Comparison of ENCODE assay signal across 8 cellular contexts in genomic region chr22:37675930-37676571, GRCh38. TPM values are rescaled to one million over a fixed set of nuclear protein-coding genes. Genes with fewer than 3 reads are reported as not detected.
DNase-seq lines count a peak whose midpoint lies in the region; ATAC-seq and TF ChIP-seq lines count a peak whose summit lies in the region.

No MANE protein-coding gene starts in this region.

- H3K14ac ChIP-seq in mesenchymal stem cell (ENCODE audit: low read length in 2 of 2), result peak overlapping the region; percentile 62 to 81

- peak overlapping the region; percentile 97 for H3K4me2 ChIP-seq in PC-3 (ENCODE audit: low read length)
- peak overlapping the region; percentile 56 for H3K4me2 ChIP-seq in mesenchymal stem cell (ENCODE audit: low read length, poor library complexity, severe bottlenecking)

- H3K36me3 ChIP-seq in PC-3 (ENCODE audit: low read depth, low read length), result peaks cover 5% of the 10 kb centered on the region; the same call in 1 of the 2 replicates
- peaks cover 22 to 23% of the 10 kb centered on the region in 2 experiments for H3K36me3 ChIP-seq in mesenchymal stem cell (ENCODE audit: control insufficient read depth in 1 of 2, insufficient read depth in 2 of 2, low read depth in 1 of 2, low read length in 2 of 2)

- peaks cover 25% of the 10 kb centered on the region for H3K79me2 ChIP-seq in PC-3 (ENCODE audit: low read length)

- intact Hi-C loops in PC-3 (cut with micrococcal nuclease), result loop anchor here (2.0 kb wide), 1 partner anchor 15 kb away; no protein-coding TSS in a partner anchor

- peaks cover 3% of the 10 kb centered on the region for H3F3A ChIP-seq in PC-3 (ENCODE audit: low read length, unreplicated experiment)

- H3K4me1 ChIP-seq in PC-3 (ENCODE audit: insufficient read depth, low read length), result peaks cover 11% of the 10 kb centered on the region
- H3K4me1 ChIP-seq in mesenchymal stem cell (ENCODE audit: control insufficient read depth, insufficient read depth, low read depth, low read length), result peaks cover 29% of the 10 kb centered on the region

- peak overlapping the region; percentile 90 for H4K91ac ChIP-seq in mesenchymal stem cell (ENCODE audit: low read length)

- H2BK12ac ChIP-seq in mesenchymal stem cell (ENCODE audit: low read length in 2 of 2), result peak overlapping the region in 1 of 2 experiments; percentile 88

- POLR2A ChIA-PET in PC-3 (lab: Charles Lee; ENCODE audit: unreplicated experiment), result interaction anchor here (0.5 to 1.3 kb wide), 3 partner anchors 10 to 168 kb away, joined by 4 to 6 read pairs (median 5); partner anchors contain the start of genes ANKRD54 and NOL12

- TF ChIP-seq CTCF in PC-3 (conservative IDR thresholded peaks at IDR 0.05; ENCODE audit: low read depth, low read length), result no peak

- peak overlapping the region; percentile 92 to 97 for H3K18ac ChIP-seq in mesenchymal stem cell (ENCODE audit: low read depth in 1 of 2, low read length in 2 of 2)

- H2BK5ac ChIP-seq in mesenchymal stem cell (ENCODE audit: low read depth, low read length, poor library complexity, severe bottlenecking), result peak overlapping the region; percentile 90

- peaks cover 6% of the 10 kb centered on the region for H3K79me1 ChIP-seq in mesenchymal stem cell (replicated peaks; ENCODE audit: low read length, poor library complexity, severe bottlenecking)

- no peaks in the 10 kb centered on the region for H3K9me2 ChIP-seq in PC-3 (replicated peaks; ENCODE audit: low read length)

- peaks cover 6% of the 10 kb centered on the region; the same call in 1 of the 2 replicates for H4K20me1 ChIP-seq in PC-3 (ENCODE audit: low read length)

- H3K4me3 ChIP-seq in PC-3 (ENCODE audit: low read length) (peak overlapping the region; percentile 85), mesenchymal stem cell (ENCODE audit: insufficient read depth in 1 of 2, low read depth in 1 of 2, low read length in 2 of 2) (peak overlapping the region; percentile 62 to 100)

- DNase-seq in ELR (ENCODE audit: low read depth), result peak; percentile 47
- DNase-seq in PC-3, result peak; percentile 40
- DNase-seq in cerebellar cortex (ENCODE audit: low spot score), result peak; percentile 30
- peak; percentile 45 for DNase-seq in mesenchymal stem cell
- peak; percentile 76 for DNase-seq in ureter (ENCODE audit: low spot score)
- DNase-seq in DMS53 (lab: John Stamatoyannopoulos, UW), result no peak
- no peak for DNase-seq in 8988T

- H3K23ac ChIP-seq in mesenchymal stem cell (ENCODE audit: low read length in 2 of 2), result peak overlapping the region in 1 of 2 experiments; percentile 34

- H2AFZ ChIP-seq in PC-3 (ENCODE audit: low read length), result no peak overlapping the region
- H2AFZ ChIP-seq in mesenchymal stem cell (ENCODE audit: low read depth, low read length), result no peak overlapping the region

- H2BK120ac ChIP-seq in mesenchymal stem cell (ENCODE audit: low read depth, low read length), result peak overlapping the region; percentile 93

- CTCF ChIA-PET in PC-3 (lab: Charles Lee), result interaction anchor here (0.8 kb wide), 1 partner anchor 15 kb away, joined by 4 read pairs; no protein-coding TSS in a partner anchor

- H2AK5ac ChIP-seq in mesenchymal stem cell (ENCODE audit: low read length, severe bottlenecking), result peak overlapping the region; percentile 58

- BruUV-seq in PC-3 (replicated peaks; lab: Mats Ljungman, UMichigan), result TSS peak; percentile 77

- no peaks in the 10 kb centered on the region for H3K9me3 ChIP-seq in PC-3 (ENCODE audit: low read length)
- no peaks in the 10 kb centered on the region for H3K9me3 ChIP-seq in mesenchymal stem cell (ENCODE audit: control insufficient read depth, low read length)

- H2BK15ac ChIP-seq in mesenchymal stem cell (ENCODE audit: low read depth, poor library complexity, severe bottlenecking), result peak overlapping the region; percentile 30

- H3K9ac ChIP-seq in PC-3 (ENCODE audit: low read length) (peak overlapping the region; percentile 86), mesenchymal stem cell (ENCODE audit: low read length) (peak overlapping the region; percentile 98)

- H3K27me3 ChIP-seq in PC-3 (ENCODE audit: low read length) (no peaks in the 10 kb centered on the region), mesenchymal stem cell (ENCODE audit: control insufficient read depth in 1 of 2, insufficient read depth in 1 of 2, low read length in 2 of 2) (no peaks in the 10 kb centered on the region)

- WGBS in mesenchymal stem cell, result 4% methylated on average over 8 of the region's 13 CpGs

- peak overlapping the region; percentile 78 for H4K8ac ChIP-seq in mesenchymal stem cell (ENCODE audit: low read length)

- peak; percentile 6 for ATAC-seq in PC-3
- ATAC-seq in HG03095 (IDR thresholded peaks at IDR 0.05; ENCODE audit: unreplicated experiment), result no peak

- H3K4ac ChIP-seq in mesenchymal stem cell (ENCODE audit: low read depth in 1 of 2, low read length in 2 of 2), result peak overlapping the region; percentile 70 to 94

- H3K27ac ChIP-seq in PC-3 (ENCODE audit: low read length) (peak overlapping the region; percentile 93), mesenchymal stem cell (ENCODE audit: low read length, poor library complexity, severe bottlenecking) (peak overlapping the region; percentile 81)

RNA-seq across cellular contexts. Expression of gene LGALS1, which starts 0.6 kb away (rescaled TPM):
- total RNA-seq in PC-3 (2014; rRNA removed) (1,612 and 2,325 TPM in 2 replicates), ureter (396 TPM)
- polyA plus RNA-seq in mesenchymal stem cell (2013, experiment 1 of 2), result 4,707 TPM
- polyA plus RNA-seq in mesenchymal stem cell (2013, experiment 2 of 2), result 4,802 TPM

RNA-seq across cellular contexts. Expression of gene NOL12, which starts 10.1 kb away (rescaled TPM):
- total RNA-seq in PC-3 (2014; rRNA removed) (32.9 and 45.4 TPM in 2 replicates), ureter (36.8 TPM)
- 14.9 TPM for polyA plus RNA-seq in mesenchymal stem cell (2013, experiment 1 of 2)
- 13.9 TPM for polyA plus RNA-seq in mesenchymal stem cell (2013, experiment 2 of 2)

RNA-seq across cellular contexts. Expression of gene PDXP, which starts 17.5 kb away (rescaled TPM):
- total RNA-seq in PC-3 (2014; rRNA removed) (36.9 and 51.3 TPM in 2 replicates), ureter (5.2 TPM)
- 7.5 TPM for polyA plus RNA-seq in mesenchymal stem cell (2013, experiment 1 of 2)
- 6.7 TPM for polyA plus RNA-seq in mesenchymal stem cell (2013, experiment 2 of 2)

RNA-seq across cellular contexts. Expression of gene TRIOBP, which starts 20.8 kb away (rescaled TPM):
- 64.5 and 74.8 TPM in 2 replicates for total RNA-seq in PC-3 (2014; rRNA removed)
- 67.0 TPM for polyA plus RNA-seq in mesenchymal stem cell (2013, experiment 1 of 2)
- 64.8 TPM for polyA plus RNA-seq in mesenchymal stem cell (2013, experiment 2 of 2)
- total RNA-seq in ureter, result 108 TPM

RNA-seq across cellular contexts. Expression of gene SH3BP1, which starts 36.6 kb away (rescaled TPM):
- total RNA-seq in PC-3 (2014; rRNA removed) (18.0 and 23.2 TPM in 2 replicates), ureter (56.2 TPM)
- 15.4 TPM for polyA plus RNA-seq in mesenchymal stem cell (2013, experiment 1 of 2)
- 15.0 TPM for polyA plus RNA-seq in mesenchymal stem cell (2013, experiment 2 of 2)

Comparison
In these comparisons a context has a peak if more than half of its experiments do, and no peak if none do; other contexts are left out.
1. DNase-seq: peak in ELR (single experiment), PC-3 (single experiment), cerebellar cortex (single experiment), mesenchymal stem cell (single experiment) and ureter (single experiment); none in DMS53 (single experiment) and 8988T (single experiment).